In genomic region chr10:35129185-35129674, GRCh38 we compare ENCODE assay signal across 1 cellular context.
TF ChIP-seq lines count a peak whose summit lies in the region.

No MANE protein-coding gene starts in this region.

TF ChIP-seq in K562, 482 proteins besides CTCF, POLR2A, EP300 and RAD21 (continued from another document):
- TF ChIP-seq CHAMP1 (IDR thresholded peaks at IDR 0.05): no peak
- no peak for TF ChIP-seq MTA1 (IDR thresholded peaks at IDR 0.05; ENCODE audit: borderline replicate concordance)
- no peak for TF ChIP-seq NFXL1 (CRISPR knock-in tag; IDR thresholded peaks at IDR 0.05)
- no peak for TF ChIP-seq CBX2 (IDR thresholded peaks at IDR 0.05; ENCODE audit: insufficient read depth, low read length, poor library complexity, severe bottlenecking)
- TF ChIP-seq ILF3 (IDR thresholded peaks at IDR 0.05; ENCODE audit: borderline replicate concordance): no peak
- peak; percentile 56; the same call in 1 of the 2 replicates for TF ChIP-seq ATF3 (IDR thresholded peaks at IDR 0.05)
- TF ChIP-seq ATF3 (CRISPR knock-in tag; conservative IDR thresholded peaks at IDR 0.05): no peak
- no peak for TF ChIP-seq PHF8 (IDR thresholded peaks at IDR 0.05; ENCODE audit: borderline replicate concordance, low read length)
